17 cellular contexts compared by ENCODE assay signal in genomic region chr2:120844098-120844738, GRCh38.
"Had no signal": no experiment of that assay in that cellular context is flagged by ENCODE, and none has a peak within 500 bp of the region (broad histone marks: within the 10 kb centered on the region; RNA-seq: fewer than 3 reads in every experiment).

No MANE protein-coding gene starts in this region.

- H2AFZ ChIP-seq: hepatocyte had no signal

- H3K4me3 ChIP-seq: hepatocyte, pancreas, sigmoid colon, thoracic aorta, upper lobe of right lung had no signal

- H3K27me3 ChIP-seq: brain microvascular endothelial cell, hepatocyte, pancreas, sigmoid colon, upper lobe of right lung had no signal

- H3K4me2 ChIP-seq: hepatocyte had no signal

- H3K27ac ChIP-seq: brain microvascular endothelial cell, hepatocyte, pancreas, sigmoid colon, thoracic aorta, upper lobe of right lung had no signal

- H3K36me3 ChIP-seq: brain microvascular endothelial cell, pancreas, sigmoid colon, thoracic aorta, upper lobe of right lung had no signal

- H3K9me3 ChIP-seq: pancreas, sigmoid colon, thoracic aorta, upper lobe of right lung had no signal

- H3K4me1 ChIP-seq: pancreas, upper lobe of right lung had no signal

- DNase-seq: activated CD4-positive, alpha-beta T cell treated with anti-CD3 and anti-CD28 coated beads, Interleukin-2, amount 10 ng/mL, durations not matched to agents 24 days and 14 days; activated CD4-positive, CD25-positive, alpha-beta regulatory T cell; activated CD8-positive, alpha-beta T cell treated with anti-CD3 and anti-CD28 coated beads for 36 hours; activated naive CD4-positive, alpha-beta T cell treated with Interleukin-2 at 50 U/mL for 16 hours; activated T-cell treated with anti-CD3 and anti-CD28 coated beads, Interleukin-2, amount 50 U/mL, for 24 hours; anterior cingulate cortex; brain microvascular endothelial cell; cortex of kidney; natural killer cell; sigmoid colon; stimulated activated CD4-positive, alpha-beta T cell treated with anti-CD3 and anti-CD28 coated beads, Interleukin-4, amount 100 ng/mL, for 24 hours; upper lobe of right lung had no signal

- ATAC-seq: activated CD8-positive, alpha-beta T cell treated with anti-CD3 and anti-CD28 coated beads for 36 hours; esophagus mucosa; natural killer cell; pancreas; stimulated activated memory B cell treated with anti-CD40 and anti-IgM and Interleukin-4, amounts not matched to agents 10 μg/mL and 1 μg/mL and 100 μg/mL, for 72 hours; upper lobe of right lung had no signal
